ENCODE assay signal across 14 cellular contexts in genomic region chr10:110522365-110522988, GRCh38. TPM values are rescaled to one million over a fixed set of nuclear protein-coding genes. Genes with fewer than 3 reads are reported as not detected.
A peak's percentile ranks its signal among the peaks of the same experiment; 100 is the strongest.
DNase-seq lines count a peak whose midpoint lies in the region; ATAC-seq, FAIRE-seq and TF ChIP-seq lines count a peak whose summit lies in the region.
"Had no signal": no experiment of that assay in that cellular context is flagged by ENCODE, and none has a peak within 500 bp of the region (broad histone marks: within the 10 kb centered on the region; RNA-seq: fewer than 3 reads in every experiment).

No MANE protein-coding gene starts in this region.

- peaks cover 6 to 11% of the 10 kb centered on the region in 2 donors for H3K36me3 Mint-ChIP-seq in activated T-cell treated with anti-CD3 and anti-CD28 coated beads, Interleukin-2, amount 50 U/mL, for 72 hours (ENCODE audit: insufficient read depth in 2 of 2)
- peaks cover 19 to 29% of the 10 kb centered on the region in 2 donors for H3K36me3 Mint-ChIP-seq in stimulated activated naive B cell treated with anti-CD40 and anti-IgM and Interleukin-4, amounts not matched to agents 10 μg/mL and 1 μg/mL and 100 μg/mL, for 72 hours
- H3K36me3 Mint-ChIP-seq in stimulated activated memory B cell treated with anti-CD40 and anti-IgM and Interleukin-4, amounts not matched to agents 10 μg/mL and 1 μg/mL and 100 μg/mL, for 72 hours: no peaks in the 10 kb centered on the region

- H3K4me1 ChIP-seq in endothelial cell of umbilical vein (ENCODE audit: control insufficient read depth, extremely low read depth, insufficient read depth, low read length): peaks cover 27% of the 10 kb centered on the region

- FAIRE-seq in RCC 7860 (lab: Jason Lieb, UNC) (peak; percentile 91), endothelial cell of umbilical vein (lab: Jason Lieb, UNC) (peak; percentile 35)

- peaks cover 54% of the 10 kb centered on the region for H3K4me1 Mint-ChIP-seq in activated T-cell treated with anti-CD3 and anti-CD28 coated beads, Interleukin-2, amount 50 U/mL, for 72 hours (ENCODE audit: low read depth)
- peaks cover 19 to 31% of the 10 kb centered on the region in 2 donors for H3K4me1 Mint-ChIP-seq in stimulated activated naive B cell treated with anti-CD40 and anti-IgM and Interleukin-4, amounts not matched to agents 10 μg/mL and 1 μg/mL and 100 μg/mL, for 72 hours
- H3K4me1 Mint-ChIP-seq in stimulated activated memory B cell treated with anti-CD40 and anti-IgM and Interleukin-4, amounts not matched to agents 10 μg/mL and 1 μg/mL and 100 μg/mL, for 72 hours: peaks cover 4% of the 10 kb centered on the region
- H3K4me1 Mint-ChIP-seq: neural crest cell had no signal

- H3K9ac ChIP-seq in endothelial cell of umbilical vein (replicated peaks; ENCODE audit: extremely low read depth, insufficient read depth, low read length): no peak overlapping the region

- no peaks in the 10 kb centered on the region for H3K27me3 ChIP-seq in endothelial cell of umbilical vein (ENCODE audit: control insufficient read depth in 2 of 2, insufficient read depth in 2 of 2, low read length in 2 of 2)

- no peak for TF ChIP-seq POLR2A in endothelial cell of umbilical vein (IDR thresholded peaks at IDR 0.05; ENCODE audit: low read depth, low read length)

- H3K27ac Mint-ChIP-seq in activated T-cell treated with anti-CD3 and anti-CD28 coated beads, Interleukin-2, amount 50 U/mL, for 72 hours: peak overlapping the region; percentile 45
- H3K27ac Mint-ChIP-seq in stimulated activated naive B cell treated with anti-CD40 and anti-IgM and Interleukin-4, amounts not matched to agents 10 μg/mL and 1 μg/mL and 100 μg/mL, for 72 hours: no peak overlapping the region
- H3K27ac Mint-ChIP-seq in stimulated activated memory B cell treated with anti-CD40 and anti-IgM and Interleukin-4, amounts not matched to agents 10 μg/mL and 1 μg/mL and 100 μg/mL, for 72 hours: no peak overlapping the region
- H3K27ac Mint-ChIP-seq: dendritic cell treated with granulocyte-macrophage colony-stimulating factor and Interleukin-4, amounts not matched to agents 40 ng/mL and 50 ng/mL, for 4 days had no signal

- intact Hi-C loops in endothelial cell of umbilical vein (cut with micrococcal nuclease): no loop called here

- no peak overlapping the region for H3K4me2 ChIP-seq in endothelial cell of umbilical vein (ENCODE audit: insufficient read depth, low read length)

- H3K4me3 ChIP-seq in endothelial cell of umbilical vein (replicated peaks in 1 of 3; ENCODE audit: insufficient read depth in 1 of 3, low read depth in 1 of 3, low read length in 3 of 3): no peak overlapping the region

- H3K27me3 Mint-ChIP-seq in activated T-cell treated with anti-CD3 and anti-CD28 coated beads, Interleukin-2, amount 50 U/mL, for 72 hours (ENCODE audit: low read depth): no peaks in the 10 kb centered on the region
- no peaks in the 10 kb centered on the region for H3K27me3 Mint-ChIP-seq in stimulated activated naive B cell treated with anti-CD40 and anti-IgM and Interleukin-4, amounts not matched to agents 10 μg/mL and 1 μg/mL and 100 μg/mL, for 72 hours
- no peaks in the 10 kb centered on the region for H3K27me3 Mint-ChIP-seq in stimulated activated memory B cell treated with anti-CD40 and anti-IgM and Interleukin-4, amounts not matched to agents 10 μg/mL and 1 μg/mL and 100 μg/mL, for 72 hours

- DNase-seq in activated T-cell treated with anti-CD3 and anti-CD28 coated beads, Interleukin-2, amount 50 U/mL, for 72 hours: peak in 1 of 2 donors; percentile 56
- DNase-seq in activated T-cell treated with anti-CD3 and anti-CD28 coated beads for 4 hours: no peak
- peak; percentile 84 for DNase-seq in RCC 7860 (ENCODE audit: low spot score)
- DNase-seq in endothelial cell of umbilical vein (ENCODE audit: low read depth, low spot score): peak; percentile 29
- no peak for DNase-seq in stimulated activated naive B cell treated with anti-CD40 and anti-IgM and Interleukin-4, amounts not matched to agents 10 μg/mL and 1 μg/mL and 100 μg/mL, for 72 hours
- DNase-seq in NCI-H2171 treated with DMSO at 0.1 percent for 48 hours (lab: John Stamatoyannopoulos, UW): no peak
- DNase-seq: activated naive CD4-positive, alpha-beta T cell; left ventricle myocardium superior; NCI-H446; stimulated activated CD4-positive, alpha-beta T cell treated with anti-CD3 and anti-CD28 coated beads, Interleukin-15, amount 100 ng/mL, for 24 hours had no signal

- no TSS peak for BruUV-seq in endothelial cell of umbilical vein (replicated peaks; lab: Mats Ljungman, UMichigan)

- no peak overlapping the region for H3K4me3 Mint-ChIP-seq in activated T-cell treated with anti-CD3 and anti-CD28 coated beads, Interleukin-2, amount 50 U/mL, for 72 hours
- no peak overlapping the region for H3K4me3 Mint-ChIP-seq in stimulated activated naive B cell treated with anti-CD40 and anti-IgM and Interleukin-4, amounts not matched to agents 10 μg/mL and 1 μg/mL and 100 μg/mL, for 72 hours
- H3K4me3 Mint-ChIP-seq in stimulated activated memory B cell treated with anti-CD40 and anti-IgM and Interleukin-4, amounts not matched to agents 10 μg/mL and 1 μg/mL and 100 μg/mL, for 72 hours: no peak overlapping the region
- H3K4me3 Mint-ChIP-seq: dendritic cell treated with granulocyte-macrophage colony-stimulating factor and Interleukin-4, amounts not matched to agents 40 ng/mL and 50 ng/mL, for 4 days; neural crest cell had no signal

- no peak overlapping the region for H3K27ac ChIP-seq in endothelial cell of umbilical vein (ENCODE audit: insufficient read depth, low read depth, low read length)

- no peaks in the 10 kb centered on the region for H3K9me3 ChIP-seq in endothelial cell of umbilical vein (replicated peaks; ENCODE audit: control insufficient read depth, insufficient read depth, low read length)

- no peaks in the 10 kb centered on the region for H3K9me1 ChIP-seq in endothelial cell of umbilical vein (replicated peaks; ENCODE audit: control insufficient read depth, extremely low read depth, insufficient read depth, low read length)

- no peaks in the 10 kb centered on the region for H3K79me2 ChIP-seq in endothelial cell of umbilical vein (ENCODE audit: control insufficient read depth, insufficient read depth, low read length)

- no peaks in the 10 kb centered on the region for H3K9me3 Mint-ChIP-seq in activated T-cell treated with anti-CD3 and anti-CD28 coated beads, Interleukin-2, amount 50 U/mL, for 72 hours
- H3K9me3 Mint-ChIP-seq in stimulated activated naive B cell treated with anti-CD40 and anti-IgM and Interleukin-4, amounts not matched to agents 10 μg/mL and 1 μg/mL and 100 μg/mL, for 72 hours: no peaks in the 10 kb centered on the region
- H3K9me3 Mint-ChIP-seq in stimulated activated memory B cell treated with anti-CD40 and anti-IgM and Interleukin-4, amounts not matched to agents 10 μg/mL and 1 μg/mL and 100 μg/mL, for 72 hours: no peaks in the 10 kb centered on the region
- H3K9me3 Mint-ChIP-seq: dendritic cell treated with granulocyte-macrophage colony-stimulating factor and Interleukin-4, amounts not matched to agents 40 ng/mL and 50 ng/mL, for 4 days; neural crest cell had no signal

- ATAC-seq in activated T-cell treated with anti-CD3 and anti-CD28 coated beads, Interleukin-2, amount 50 U/mL, for 72 hours (replicated peaks in 1 of 2): peak; percentile 70 to 85
- ATAC-seq in stimulated activated naive B cell treated with anti-CD40 and anti-IgM and Interleukin-4, amounts not matched to agents 10 μg/mL and 1 μg/mL and 100 μg/mL, for 72 hours (replicated peaks): peak; percentile 21 to 34
- ATAC-seq in GM19463 (IDR thresholded peaks at IDR 0.05; ENCODE audit: unreplicated experiment): no peak
- ATAC-seq in stimulated activated memory B cell treated with anti-CD40 and anti-IgM and Interleukin-4, amounts not matched to agents 10 μg/mL and 1 μg/mL and 100 μg/mL, for 72 hours: no peak
- ATAC-seq: left ventricle myocardium superior had no signal

- no peak for TF ChIP-seq CTCF in endothelial cell of umbilical vein (IDR thresholded peaks at IDR 0.05; ENCODE audit: extremely low read depth in 1 of 2, insufficient read depth in 1 of 2, low read depth in 1 of 2, low read length in 2 of 2)

- dilution Hi-C loops in endothelial cell of umbilical vein (cut with MboI; ENCODE audit: extremely low pct_ligation_motif_present, low sequenced_read_pairs): no loop called here

- POLR2A ChIA-PET in endothelial cell of umbilical vein (lab: Charles Lee): interaction anchor here (1.2 kb wide), 1 partner anchor 24 kb away, joined by 3 read pairs; no protein-coding TSS in a partner anchor

- H3K36me3 ChIP-seq in endothelial cell of umbilical vein (ENCODE audit: control insufficient read depth in 2 of 2, extremely low read depth in 1 of 2, insufficient read depth in 2 of 2, low read length in 2 of 2): no peaks in the 10 kb centered on the region

- H4K20me1 ChIP-seq in endothelial cell of umbilical vein (replicated peaks; ENCODE audit: control insufficient read depth, extremely low read depth, insufficient read depth, low read length): no peaks in the 10 kb centered on the region

- no peak overlapping the region for H2AFZ ChIP-seq in endothelial cell of umbilical vein (ENCODE audit: low read depth, low read length)

- CTCF ChIA-PET in endothelial cell of umbilical vein (lab: Charles Lee): interaction anchor here (0.6 to 1.4 kb wide), 4 partner anchors 11 to 212 kb away, joined by 3 to 4 read pairs (median 4); no protein-coding TSS in a partner anchor

RNA-seq across cellular contexts. Expression of gene DUSP5, which starts 24.8 kb away (rescaled TPM):
- 100 to 1,000 TPM; 122 to 242 TPM for total RNA-seq in activated T-cell treated with anti-CD3 and anti-CD28 coated beads, Interleukin-2, amount 50 U/mL, for 72 hours
- total RNA-seq in endothelial cell of umbilical vein: 12.2 and 12.6 TPM in 2 replicates
- 17.5 and 25.2 TPM in 2 replicates for polyA plus RNA-seq in endothelial cell of umbilical vein
- 24.1 and 27.8 TPM in 2 replicates for polyA plus RNA-seq in endothelial cell of umbilical vein (2011; cell fraction: cytosol; rRNA removed)
- polyA plus RNA-seq in endothelial cell of umbilical vein (2011; cell fraction: nucleus; rRNA removed): 49.2 and 70.2 TPM in 2 replicates
- polyA plus RNA-seq in endothelial cell of umbilical vein (2012): 16.4 and 20.9 TPM in 2 replicates
- 29.2 and 38.4 TPM in 2 replicates for polyA minus RNA-seq in endothelial cell of umbilical vein
- 32.1 TPM for polyA minus RNA-seq in endothelial cell of umbilical vein (2011; cell fraction: cytosol; rRNA and poly(A)+ RNA removed)
- polyA minus RNA-seq in endothelial cell of umbilical vein (2011; cell fraction: nucleus; rRNA and poly(A)+ RNA removed): 53.7 and 58.1 TPM in 2 replicates

RNA-seq across cellular contexts. Expression of gene SMC3, which starts 45.0 kb away (rescaled TPM):
- total RNA-seq in activated T-cell treated with anti-CD3 and anti-CD28 coated beads, Interleukin-2, amount 50 U/mL, for 72 hours: 10 to 100 TPM; 79.7 to 85.6 TPM
- total RNA-seq in endothelial cell of umbilical vein: 44.2 and 45.0 TPM in 2 replicates
- 3.1 and 5.5 TPM in 2 replicates for polyA plus RNA-seq in endothelial cell of umbilical vein
- polyA plus RNA-seq in endothelial cell of umbilical vein (2011; cell fraction: cytosol; rRNA removed): 10.8 and 12.9 TPM in 2 replicates
- 10.5 and 16.9 TPM in 2 replicates for polyA plus RNA-seq in endothelial cell of umbilical vein (2011; cell fraction: nucleus; rRNA removed)
- polyA plus RNA-seq in endothelial cell of umbilical vein (2012): 29.2 and 38.9 TPM in 2 replicates
- polyA minus RNA-seq in endothelial cell of umbilical vein: 8.4 and 8.5 TPM in 2 replicates
- polyA minus RNA-seq in endothelial cell of umbilical vein (2011; cell fraction: cytosol; rRNA and poly(A)+ RNA removed): 19.0 TPM
- 5.5 and 8.2 TPM in 2 replicates for polyA minus RNA-seq in endothelial cell of umbilical vein (2011; cell fraction: nucleus; rRNA and poly(A)+ RNA removed)

Comparison
In these comparisons a context has a peak if more than half of its experiments do, and no peak if none do; other contexts are left out.
1. ATAC-seq: peak in activated T-cell treated with anti-CD3 and anti-CD28 coated beads, Interleukin-2, amount 50 U/mL, for 72 hours (2 of 2) and stimulated activated naive B cell treated with anti-CD40 and anti-IgM and Interleukin-4, amounts not matched to agents 10 μg/mL and 1 μg/mL and 100 μg/mL, for 72 hours (2 of 2); none in GM19463 (single experiment) and stimulated activated memory B cell treated with anti-CD40 and anti-IgM and Interleukin-4, amounts not matched to agents 10 μg/mL and 1 μg/mL and 100 μg/mL, for 72 hours (single experiment).
2. DNase-seq: peak in RCC 7860 (single experiment) and endothelial cell of umbilical vein (single experiment); none in activated T-cell treated with anti-CD3 and anti-CD28 coated beads for 4 hours (single experiment), stimulated activated naive B cell treated with anti-CD40 and anti-IgM and Interleukin-4, amounts not matched to agents 10 μg/mL and 1 μg/mL and 100 μg/mL, for 72 hours (single experiment) and NCI-H2171 treated with DMSO at 0.1 percent for 48 hours (single experiment).